1 cellular context compared by ENCODE assay signal in genomic region chr1:200668514-200669313, GRCh38.
A peak's percentile ranks its signal among the peaks of the same experiment; 100 is the strongest.
TF ChIP-seq lines count a peak whose summit lies in the region.

No MANE protein-coding gene starts in this region.

TF ChIP-seq in K562, 482 proteins besides CTCF, POLR2A, EP300 and RAD21 (continues in another document):
- TF ChIP-seq DPF2 (IDR thresholded peaks at IDR 0.05): 0 out of 2 replicates have a peak, but pooled peaks have one; percentile 25
- 0 out of 2 replicates have a peak, but pooled peaks have one; percentile 7 for TF ChIP-seq HEY1 (CRISPR knock-in tag; IDR thresholded peaks at IDR 0.05; ENCODE audit: borderline replicate concordance)
- peak; percentile 56 to 66; a peak in 2 of 4 replicates for TF ChIP-seq KDM1A (IDR thresholded peaks at IDR 0.05)
- TF ChIP-seq ZNF436 (CRISPR knock-in tag; IDR thresholded peaks at IDR 0.05): no peak
- TF ChIP-seq ATF7 (IDR thresholded peaks at IDR 0.05): no peak
- peak; percentile 40; the same call in 1 of the 2 replicates for TF ChIP-seq GATAD2B (IDR thresholded peaks at IDR 0.05; ENCODE audit: borderline replicate concordance)
- TF ChIP-seq RCOR1 (IDR thresholded peaks at IDR 0.05; ENCODE audit: borderline replicate concordance in 1 of 2, low read depth in 2 of 2, low read length in 2 of 2): 0 out of 4 replicates have a peak, but pooled peaks of 1 of the 2 experiments have one; percentile 27
- 0 out of 2 replicates have a peak, but pooled peaks have one; percentile 11 for TF ChIP-seq TEAD4 (IDR thresholded peaks at IDR 0.05; ENCODE audit: low read length)
- no peak for TF ChIP-seq TEAD4 (CRISPR knock-in tag; IDR thresholded peaks at IDR 0.05; ENCODE audit: borderline replicate concordance)
- TF ChIP-seq ID3 (CRISPR knock-in tag; IDR thresholded peaks at IDR 0.05): no peak
- TF ChIP-seq ID3 (tag; IDR thresholded peaks at IDR 0.05): no peak
- TF ChIP-seq ZNF133 (CRISPR knock-in tag; IDR thresholded peaks at IDR 0.05): no peak
- no peak for TF ChIP-seq SMAD3 (CRISPR knock-in tag; conservative IDR thresholded peaks at IDR 0.05)
- TF ChIP-seq ZNF232 (CRISPR knock-in tag; IDR thresholded peaks at IDR 0.05): no peak
- no peak for TF ChIP-seq ZNF212 (CRISPR knock-in tag; IDR thresholded peaks at IDR 0.05)
- TF ChIP-seq ADNP (tag; IDR thresholded peaks at IDR 0.05): no peak
- TF ChIP-seq NKRF (IDR thresholded peaks at IDR 0.05; ENCODE audit: borderline replicate concordance): no peak
- TF ChIP-seq SMARCA4 (IDR thresholded peaks at IDR 0.05): peak; percentile 50; the same call in 1 of the 2 replicates
- TF ChIP-seq CBFA2T3 (IDR thresholded peaks at IDR 0.05): 0 out of 2 replicates have a peak, but pooled peaks have one; percentile 19
- peak; percentile 30; the same call in 1 of the 2 replicates for TF ChIP-seq ZBTB40 (IDR thresholded peaks at IDR 0.05)
- TF ChIP-seq ZBTB40 (CRISPR knock-in tag; IDR thresholded peaks at IDR 0.05): no peak
- TF ChIP-seq SETDB1 (IDR thresholded peaks at IDR 0.05; ENCODE audit: low read length): no peak
- TF ChIP-seq ZNF175 (CRISPR knock-in tag; IDR thresholded peaks at IDR 0.05; ENCODE audit: low read depth): peak; percentile 1; the same call in 1 of the 2 replicates
- TF ChIP-seq DLX4 (CRISPR knock-in tag; IDR thresholded peaks at IDR 0.05): no peak
- TF ChIP-seq AFF1 (IDR thresholded peaks at IDR 0.05; ENCODE audit: low read depth in 1 of 2, partially characterized antibody in 2 of 2): peak in 1 of 2 experiments; percentile 6
- no peak for TF ChIP-seq MCM5 (IDR thresholded peaks at IDR 0.05; ENCODE audit: low read depth)
